Comparison of ENCODE assay signal across 1 cellular context in the genomic region with DNA sequence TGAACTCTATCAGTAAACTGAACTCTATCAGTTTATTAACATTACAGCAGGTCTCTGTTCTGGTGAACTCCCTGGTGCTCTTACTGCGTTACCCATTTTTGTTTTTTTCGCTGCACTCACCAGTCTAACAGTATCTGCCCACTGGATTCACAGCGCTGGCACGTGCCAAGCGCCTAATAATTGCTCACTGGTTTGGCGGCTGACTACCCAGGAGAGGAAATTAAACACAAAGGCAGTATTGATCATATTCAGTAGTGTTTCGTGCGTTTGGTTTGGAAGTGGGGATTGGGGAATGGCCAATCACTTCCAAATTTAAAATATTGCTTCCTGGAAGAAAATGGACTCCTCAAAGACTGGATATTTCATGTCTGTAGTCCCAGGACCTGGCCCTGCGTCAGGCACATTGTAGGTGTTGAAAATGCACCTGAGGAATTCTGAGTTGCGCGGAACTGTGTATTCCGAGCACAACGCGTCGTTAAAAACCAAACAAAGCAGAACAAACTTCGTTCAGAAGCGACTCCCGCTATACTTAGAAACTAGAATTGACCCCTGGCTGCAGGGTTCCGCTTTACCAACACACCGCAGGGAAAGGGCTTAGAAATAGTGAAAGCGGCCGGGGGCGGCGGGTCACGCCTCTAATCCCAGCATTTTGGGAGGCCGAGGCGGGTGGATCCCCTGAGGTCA.
TF ChIP-seq lines count a peak whose summit lies in the region.

No MANE protein-coding gene starts in this region.

TF ChIP-seq in HepG2, 621 proteins besides CTCF, POLR2A, EP300 and RAD21 (continued from another document and continues in another):
- TF ChIP-seq, protein P1, sequence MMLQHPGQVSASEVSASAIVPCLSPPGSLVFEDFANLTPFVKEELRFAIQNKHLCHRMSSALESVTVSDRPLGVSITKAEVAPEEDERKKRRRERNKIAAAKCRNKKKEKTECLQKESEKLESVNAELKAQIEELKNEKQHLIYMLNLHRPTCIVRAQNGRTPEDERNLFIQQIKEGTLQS (CRISPR knock-in tag; IDR thresholded peaks at IDR 0.05), result no peak
- TF ChIP-seq SMAD3 (CRISPR knock-in tag; IDR thresholded peaks at IDR 0.05) (0 out of 2 replicates have a peak, but pooled peaks have one; percentile 9), ZNF766 (CRISPR knock-in tag; IDR thresholded peaks at IDR 0.05; ENCODE audit: borderline replicate concordance) (0 out of 2 replicates have a peak, but pooled peaks have one; percentile 57), XBP1 (CRISPR knock-in tag; IDR thresholded peaks at IDR 0.05) (peak; percentile 78; the same call in 1 of the 2 replicates), RCOR2 (CRISPR knock-in tag; IDR thresholded peaks at IDR 0.05) (no peak), SOX5 (CRISPR knock-in tag; IDR thresholded peaks at IDR 0.05; ENCODE audit: borderline replicate concordance) (peak; percentile 38; the same call in 1 of the 2 replicates), MAFG (CRISPR knock-in tag; IDR thresholded peaks at IDR 0.05) (no peak), HNRNPLL (IDR thresholded peaks at IDR 0.05; ENCODE audit: low read depth, low read length, poor library complexity, severe bottlenecking) (no peak), ZNF772 (CRISPR knock-in tag; IDR thresholded peaks at IDR 0.05) (peak; percentile 52; the same call in 1 of the 2 replicates), SRSF1 (optimal IDR thresholded peaks at IDR 0.05; ENCODE audit: low read depth, low read length) (no peak), ZNF138 (CRISPR knock-in tag; IDR thresholded peaks at IDR 0.05; ENCODE audit: low read depth) (no peak), ZFX (CRISPR knock-in tag; IDR thresholded peaks at IDR 0.05; ENCODE audit: low read depth) (no peak), ZNF331 (CRISPR knock-in tag; IDR thresholded peaks at IDR 0.05) (0 out of 2 replicates have a peak, but pooled peaks have one; percentile 53), GATA4 (IDR thresholded peaks at IDR 0.05; ENCODE audit: borderline replicate concordance, low read depth) (no peak), FOXK2 (IDR thresholded peaks at IDR 0.05) (no peak), ELF4 (CRISPR knock-in tag; IDR thresholded peaks at IDR 0.05; ENCODE audit: borderline replicate concordance) (peak; percentile 33; the same call in 1 of the 2 replicates), ZBTB42 (CRISPR knock-in tag; IDR thresholded peaks at IDR 0.05) (no peak), ERF (CRISPR knock-in tag; IDR thresholded peaks at IDR 0.05) (0 out of 2 replicates have a peak, but pooled peaks have one; percentile 14), TGIF2 (CRISPR knock-in tag; IDR thresholded peaks at IDR 0.05) (peak; percentile 35; the same call in 1 of the 2 replicates), ZNF326 (CRISPR knock-in tag; IDR thresholded peaks at IDR 0.05; ENCODE audit: borderline replicate concordance) (no peak), ZNF670 (CRISPR knock-in tag; IDR thresholded peaks at IDR 0.05; ENCODE audit: borderline replicate concordance) (no peak), ZNF780A (CRISPR knock-in tag; IDR thresholded peaks at IDR 0.05) (no peak), KDM2A (CRISPR knock-in tag; IDR thresholded peaks at IDR 0.05; ENCODE audit: borderline replicate concordance, low read depth) (peak; percentile 36; the same call in 1 of the 2 replicates), GZF1 (CRISPR knock-in tag; IDR thresholded peaks at IDR 0.05) (0 out of 2 replicates have a peak, but pooled peaks have one; percentile 11), ZNF773 (CRISPR knock-in tag; IDR thresholded peaks at IDR 0.05; ENCODE audit: borderline replicate concordance) (no peak), HOXA3 (CRISPR knock-in tag; IDR thresholded peaks at IDR 0.05) (no peak), KAT7 (CRISPR knock-in tag; IDR thresholded peaks at IDR 0.05; ENCODE audit: borderline replicate concordance) (no peak), TBL1XR1 (IDR thresholded peaks at IDR 0.05; ENCODE audit: borderline replicate concordance, low read length, partially characterized antibody) (no peak), KMT2A (CRISPR knock-in tag; IDR thresholded peaks at IDR 0.05) (peak; percentile 56; the same call in 1 of the 2 replicates), ZNF3 (CRISPR knock-in tag; IDR thresholded peaks at IDR 0.05) (peak; percentile 69), SMARCC2 (IDR thresholded peaks at IDR 0.05) (no peak), ZSCAN22 (CRISPR knock-in tag; IDR thresholded peaks at IDR 0.05) (no peak), YEATS2 (CRISPR knock-in tag; IDR thresholded peaks at IDR 0.05; ENCODE audit: borderline replicate concordance) (no peak), ZNF441 (CRISPR knock-in tag; IDR thresholded peaks at IDR 0.05; ENCODE audit: borderline replicate concordance) (peak; percentile 52; the same call in 1 of the 2 replicates), TP53 (CRISPR knock-in tag; conservative IDR thresholded peaks at IDR 0.05) (no peak), NRL (CRISPR knock-in tag; IDR thresholded peaks at IDR 0.05; ENCODE audit: borderline replicate concordance) (no peak; the same call in 1 of the 2 replicates), ETV5 (CRISPR knock-in tag; IDR thresholded peaks at IDR 0.05; ENCODE audit: borderline replicate concordance) (no peak), ZZZ3 (CRISPR knock-in tag; IDR thresholded peaks at IDR 0.05; ENCODE audit: borderline replicate concordance) (no peak), POGZ (CRISPR knock-in tag; IDR thresholded peaks at IDR 0.05) (0 out of 2 replicates have a peak, but pooled peaks have one; percentile 40), WIZ (CRISPR knock-in tag; IDR thresholded peaks at IDR 0.05) (no peak)
- TF ChIP-seq, protein P2, sequence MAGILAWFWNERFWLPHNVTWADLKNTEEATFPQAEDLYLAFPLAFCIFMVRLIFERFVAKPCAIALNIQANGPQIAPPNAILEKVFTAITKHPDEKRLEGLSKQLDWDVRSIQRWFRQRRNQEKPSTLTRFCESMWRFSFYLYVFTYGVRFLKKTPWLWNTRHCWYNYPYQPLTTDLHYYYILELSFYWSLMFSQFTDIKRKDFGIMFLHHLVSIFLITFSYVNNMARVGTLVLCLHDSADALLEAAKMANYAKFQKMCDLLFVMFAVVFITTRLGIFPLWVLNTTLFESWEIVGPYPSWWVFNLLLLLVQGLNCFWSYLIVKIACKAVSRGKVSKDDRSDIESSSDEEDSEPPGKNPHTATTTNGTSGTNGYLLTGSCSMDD (CRISPR knock-in tag; IDR thresholded peaks at IDR 0.05), result no peak
- TF ChIP-seq, protein P3, sequence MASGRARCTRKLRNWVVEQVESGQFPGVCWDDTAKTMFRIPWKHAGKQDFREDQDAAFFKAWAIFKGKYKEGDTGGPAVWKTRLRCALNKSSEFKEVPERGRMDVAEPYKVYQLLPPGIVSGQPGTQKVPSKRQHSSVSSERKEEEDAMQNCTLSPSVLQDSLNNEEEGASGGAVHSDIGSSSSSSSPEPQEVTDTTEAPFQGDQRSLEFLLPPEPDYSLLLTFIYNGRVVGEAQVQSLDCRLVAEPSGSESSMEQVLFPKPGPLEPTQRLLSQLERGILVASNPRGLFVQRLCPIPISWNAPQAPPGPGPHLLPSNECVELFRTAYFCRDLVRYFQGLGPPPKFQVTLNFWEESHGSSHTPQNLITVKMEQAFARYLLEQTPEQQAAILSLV (CRISPR knock-in tag; IDR thresholded peaks at IDR 0.05; ENCODE audit: borderline replicate concordance), result no peak
- TF ChIP-seq, protein P4, sequence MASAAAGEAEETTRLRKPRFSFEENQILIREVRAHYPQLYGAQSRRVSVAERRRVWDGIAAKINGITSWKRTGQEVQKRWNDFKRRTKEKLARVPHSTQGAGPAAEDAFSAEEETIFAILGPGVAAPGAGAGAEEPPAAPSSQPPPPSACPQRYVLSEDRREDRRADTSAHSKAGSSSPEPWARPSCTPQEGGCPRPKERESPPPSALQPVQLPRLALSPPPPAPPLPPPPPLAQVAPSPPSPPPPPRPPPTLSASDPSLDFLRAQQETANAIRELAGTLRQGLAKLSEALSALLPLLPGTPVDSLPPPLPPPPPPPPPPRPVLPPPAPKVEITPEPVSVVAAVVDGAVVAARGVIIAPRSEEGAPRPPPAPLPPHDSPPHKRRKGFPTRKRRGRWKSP (CRISPR knock-in tag; IDR thresholded peaks at IDR 0.05), result peak; percentile 35; the same call in 1 of the 2 replicates
- TF ChIP-seq, protein P5, sequence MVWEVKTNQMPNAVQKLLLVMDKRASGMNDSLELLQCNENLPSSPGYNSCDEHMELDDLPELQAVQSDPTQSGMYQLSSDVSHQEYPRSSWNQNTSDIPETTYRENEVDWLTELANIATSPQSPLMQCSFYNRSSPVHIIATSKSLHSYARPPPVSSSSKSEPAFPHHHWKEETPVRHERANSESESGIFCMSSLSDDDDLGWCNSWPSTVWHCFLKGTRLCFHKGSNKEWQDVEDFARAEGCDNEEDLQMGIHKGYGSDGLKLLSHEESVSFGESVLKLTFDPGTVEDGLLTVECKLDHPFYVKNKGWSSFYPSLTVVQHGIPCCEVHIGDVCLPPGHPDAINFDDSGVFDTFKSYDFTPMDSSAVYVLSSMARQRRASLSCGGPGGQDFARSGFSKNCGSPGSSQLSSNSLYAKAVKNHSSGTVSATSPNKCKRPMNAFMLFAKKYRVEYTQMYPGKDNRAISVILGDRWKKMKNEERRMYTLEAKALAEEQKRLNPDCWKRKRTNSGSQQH (CRISPR knock-in tag; IDR thresholded peaks at IDR 0.05; ENCODE audit: low read depth), result no peak
- TF ChIP-seq, protein P6, sequence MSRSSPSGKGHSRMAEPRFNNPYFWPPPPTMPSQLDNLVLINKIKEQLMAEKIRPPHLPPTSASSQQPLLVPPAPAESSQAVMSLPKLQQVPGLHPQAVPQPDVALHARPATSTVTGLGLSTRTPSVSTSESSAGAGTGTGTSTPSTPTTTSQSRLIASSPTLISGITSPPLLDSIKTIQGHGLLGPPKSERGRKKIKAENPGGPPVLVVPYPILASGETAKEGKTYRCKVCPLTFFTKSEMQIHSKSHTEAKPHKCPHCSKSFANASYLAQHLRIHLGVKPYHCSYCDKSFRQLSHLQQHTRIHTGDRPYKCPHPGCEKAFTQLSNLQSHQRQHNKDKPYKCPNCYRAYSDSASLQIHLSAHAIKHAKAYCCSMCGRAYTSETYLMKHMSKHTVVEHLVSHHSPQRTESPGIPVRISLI (CRISPR knock-in tag; IDR thresholded peaks at IDR 0.05; ENCODE audit: borderline replicate concordance), result no peak
- TF ChIP-seq, protein P7, sequence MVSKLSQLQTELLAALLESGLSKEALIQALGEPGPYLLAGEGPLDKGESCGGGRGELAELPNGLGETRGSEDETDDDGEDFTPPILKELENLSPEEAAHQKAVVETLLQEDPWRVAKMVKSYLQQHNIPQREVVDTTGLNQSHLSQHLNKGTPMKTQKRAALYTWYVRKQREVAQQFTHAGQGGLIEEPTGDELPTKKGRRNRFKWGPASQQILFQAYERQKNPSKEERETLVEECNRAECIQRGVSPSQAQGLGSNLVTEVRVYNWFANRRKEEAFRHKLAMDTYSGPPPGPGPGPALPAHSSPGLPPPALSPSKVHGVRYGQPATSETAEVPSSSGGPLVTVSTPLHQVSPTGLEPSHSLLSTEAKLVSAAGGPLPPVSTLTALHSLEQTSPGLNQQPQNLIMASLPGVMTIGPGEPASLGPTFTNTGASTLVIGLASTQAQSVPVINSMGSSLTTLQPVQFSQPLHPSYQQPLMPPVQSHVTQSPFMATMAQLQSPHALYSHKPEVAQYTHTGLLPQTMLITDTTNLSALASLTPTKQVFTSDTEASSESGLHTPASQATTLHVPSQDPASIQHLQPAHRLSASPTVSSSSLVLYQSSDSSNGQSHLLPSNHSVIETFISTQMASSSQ (IDR thresholded peaks at IDR 0.05; ENCODE audit: low read depth), result no peak
- TF ChIP-seq, protein P7 (CRISPR knock-in tag; IDR thresholded peaks at IDR 0.05; ENCODE audit: borderline replicate concordance), result no peak
- TF ChIP-seq, protein P8, sequence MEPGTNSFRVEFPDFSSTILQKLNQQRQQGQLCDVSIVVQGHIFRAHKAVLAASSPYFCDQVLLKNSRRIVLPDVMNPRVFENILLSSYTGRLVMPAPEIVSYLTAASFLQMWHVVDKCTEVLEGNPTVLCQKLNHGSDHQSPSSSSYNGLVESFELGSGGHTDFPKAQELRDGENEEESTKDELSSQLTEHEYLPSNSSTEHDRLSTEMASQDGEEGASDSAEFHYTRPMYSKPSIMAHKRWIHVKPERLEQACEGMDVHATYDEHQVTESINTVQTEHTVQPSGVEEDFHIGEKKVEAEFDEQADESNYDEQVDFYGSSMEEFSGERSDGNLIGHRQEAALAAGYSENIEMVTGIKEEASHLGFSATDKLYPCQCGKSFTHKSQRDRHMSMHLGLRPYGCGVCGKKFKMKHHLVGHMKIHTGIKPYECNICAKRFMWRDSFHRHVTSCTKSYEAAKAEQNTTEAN (CRISPR knock-in tag; conservative IDR thresholded peaks at IDR 0.05), result 0 out of 2 replicates have a peak, but pooled peaks have one; percentile 16
- TF ChIP-seq, protein P9, sequence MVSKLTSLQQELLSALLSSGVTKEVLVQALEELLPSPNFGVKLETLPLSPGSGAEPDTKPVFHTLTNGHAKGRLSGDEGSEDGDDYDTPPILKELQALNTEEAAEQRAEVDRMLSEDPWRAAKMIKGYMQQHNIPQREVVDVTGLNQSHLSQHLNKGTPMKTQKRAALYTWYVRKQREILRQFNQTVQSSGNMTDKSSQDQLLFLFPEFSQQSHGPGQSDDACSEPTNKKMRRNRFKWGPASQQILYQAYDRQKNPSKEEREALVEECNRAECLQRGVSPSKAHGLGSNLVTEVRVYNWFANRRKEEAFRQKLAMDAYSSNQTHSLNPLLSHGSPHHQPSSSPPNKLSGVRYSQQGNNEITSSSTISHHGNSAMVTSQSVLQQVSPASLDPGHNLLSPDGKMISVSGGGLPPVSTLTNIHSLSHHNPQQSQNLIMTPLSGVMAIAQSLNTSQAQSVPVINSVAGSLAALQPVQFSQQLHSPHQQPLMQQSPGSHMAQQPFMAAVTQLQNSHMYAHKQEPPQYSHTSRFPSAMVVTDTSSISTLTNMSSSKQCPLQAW (CRISPR knock-in tag; IDR thresholded peaks at IDR 0.05), result 0 out of 2 replicates have a peak, but pooled peaks have one; percentile 44
